32 cellular contexts compared by ENCODE assay signal in genomic region chr12:68838046-68838886, GRCh38. TPM values are rescaled to one million over a fixed set of nuclear protein-coding genes. Genes with fewer than 3 reads are reported as not detected.
A peak's percentile ranks its signal among the peaks of the same experiment; 100 is the strongest.
DNase-seq lines count a peak whose midpoint lies in the region; ATAC-seq and TF ChIP-seq lines count a peak whose summit lies in the region.
"Had no signal": no experiment of that assay in that cellular context is flagged by ENCODE, and none has a peak within 500 bp of the region (broad histone marks: within the 10 kb centered on the region; RNA-seq: fewer than 3 reads in every experiment).

No MANE protein-coding gene starts in this region.

- no peak overlapping the region for H3K27ac ChIP-seq in BLaER1
- no peak overlapping the region for H3K27ac ChIP-seq in CD4-positive, alpha-beta T cell (ENCODE audit: low read depth, low read length)
- no peak overlapping the region for H3K27ac ChIP-seq in SK-N-MC
- H3K27ac ChIP-seq: HL-60, left lung, PC-9, sigmoid colon, stomach, thyroid gland had no signal

- H3K9me3 ChIP-seq in BLaER1 (no peaks in the 10 kb centered on the region), SK-N-MC (ENCODE audit: low read depth, low read length) (no peaks in the 10 kb centered on the region), MG63 (no peaks in the 10 kb centered on the region)
- no peaks in the 10 kb centered on the region for H3K9me3 ChIP-seq in CD4-positive, alpha-beta T cell (ENCODE audit: control insufficient read depth, low read length)
- H3K9me3 ChIP-seq: left lung, sigmoid colon, SK-N-SH, stomach, thyroid gland had no signal

- H3K27me3 ChIP-seq in BLaER1 (no peaks in the 10 kb centered on the region), MG63 (no peaks in the 10 kb centered on the region)
- no peaks in the 10 kb centered on the region for H3K27me3 ChIP-seq in CD4-positive, alpha-beta T cell (ENCODE audit: control insufficient read depth, insufficient read depth, low read length)
- H3K27me3 ChIP-seq: left lung, sigmoid colon, stomach, thyroid gland had no signal

- H3K27me3 Mint-ChIP-seq in CD4-positive, alpha-beta T cell: no peaks in the 10 kb centered on the region
- H3K27me3 Mint-ChIP-seq in memory B cell: no peaks in the 10 kb centered on the region
- H3K27me3 Mint-ChIP-seq: activated B cell treated with CpG ODN at 0.5 μM for 24 hours; activated CD4-positive, alpha-beta T cell treated with anti-CD3 and anti-CD28 coated beads, Interleukin-2, amount 10 ng/mL, durations not matched to agents 7 days and 5 days; activated naive CD8-positive, alpha-beta T cell treated with anti-CD3 and anti-CD28 coated beads, Interleukin-2, amount 50 U/mL, for 24 hours; effector memory CD8-positive, alpha-beta T cell; progenitor cell of endocrine pancreas had no signal

- CTCF ChIA-PET in CD4-positive, alpha-beta T cell (lab: Charles Lee): interaction anchor here (2.1 kb wide), 1 partner anchor 8 kb away, joined by 6 read pairs; no protein-coding TSS in a partner anchor

- no peak for DNase-seq in CD4-positive, alpha-beta T cell
- DNase-seq in SK-N-MC (ENCODE audit: low read depth, low spot score): peak; percentile 68
- no peak for DNase-seq in memory B cell (ENCODE audit: low spot score in 2 of 2)
- no peak for DNase-seq in MG63
- no peak for DNase-seq in activated gamma-delta T cell (lab: John Stamatoyannopoulos, UW)
- DNase-seq: activated B cell treated with CpG ODN at 0.5 μM for 24 hours; activated CD4-positive, alpha-beta T cell treated with anti-CD3 and anti-CD28 coated beads, Interleukin-2, amount 10 ng/mL, durations not matched to agents 7 days and 5 days; activated naive CD8-positive, alpha-beta T cell treated with anti-CD3 and anti-CD28 coated beads, Interleukin-2, amount 50 U/mL, for 24 hours; C1 segment of cervical spinal cord; cortex of kidney; DMS79 treated with DMSO at 0.1 percent for 48 hours; effector memory CD8-positive, alpha-beta T cell; erythroblast; Karpas-422; left lung; mesendoderm; NCI-H1417 treated with DMSO at 0.1 percent for 48 hours; NCI-H2081; NCI-H226; NCI-H526 treated with DMSO at 0.1 percent for 48 hours; PC-9; sigmoid colon; SK-N-SH; stimulated activated CD4-positive, alpha-beta T cell treated with anti-CD3 and anti-CD28 coated beads, Interleukin-4, amount 100 ng/mL, for 1 hour; stomach; thyroid gland had no signal

- peaks cover 9% of the 10 kb centered on the region for H3K4me1 Mint-ChIP-seq in CD4-positive, alpha-beta T cell (ENCODE audit: low read depth)
- H3K4me1 Mint-ChIP-seq in memory B cell: peaks cover 2% of the 10 kb centered on the region
- H3K4me1 Mint-ChIP-seq: activated B cell treated with CpG ODN at 0.5 μM for 24 hours had no signal

- H3K36me3 Mint-ChIP-seq in CD4-positive, alpha-beta T cell (ENCODE audit: low read depth): peaks cover 85% of the 10 kb centered on the region
- peaks cover 22% of the 10 kb centered on the region for H3K36me3 Mint-ChIP-seq in memory B cell

- no peak for TF ChIP-seq CTCF in CD4-positive, alpha-beta T cell (IDR thresholded peaks at IDR 0.05)

- intact Hi-C loops in CD4-positive, alpha-beta T cell (cut with DNase I, micrococcal nuclease): loop anchor here (10.0 kb wide), 2 partner anchors 237 to 417 kb away; no protein-coding TSS in a partner anchor

- peak overlapping the region; percentile 17 for H3K27ac Mint-ChIP-seq in CD4-positive, alpha-beta T cell
- H3K27ac Mint-ChIP-seq in memory B cell: peak overlapping the region; percentile 6
- H3K27ac Mint-ChIP-seq: activated B cell treated with CpG ODN at 0.5 μM for 24 hours; activated CD4-positive, alpha-beta T cell treated with anti-CD3 and anti-CD28 coated beads, Interleukin-2, amount 10 ng/mL, durations not matched to agents 7 days and 5 days; activated naive CD8-positive, alpha-beta T cell treated with anti-CD3 and anti-CD28 coated beads, Interleukin-2, amount 50 U/mL, for 24 hours; T-helper 1 cell treated with Interleukin-12 subunit alpha and Interleukin-12 subunit beta and Interleukin-4 antibody, amounts not matched to agents 30 μg/mL and 1 μg/mL, for 36 hours had no signal

- no peak overlapping the region for H3K4me3 Mint-ChIP-seq in CD4-positive, alpha-beta T cell
- no peak overlapping the region for H3K4me3 Mint-ChIP-seq in memory B cell
- H3K4me3 Mint-ChIP-seq: activated B cell treated with CpG ODN at 0.5 μM for 24 hours; activated CD4-positive, alpha-beta T cell treated with anti-CD3 and anti-CD28 coated beads, Interleukin-2, amount 10 ng/mL, durations not matched to agents 7 days and 5 days; activated naive CD8-positive, alpha-beta T cell treated with anti-CD3 and anti-CD28 coated beads, Interleukin-2, amount 50 U/mL, for 24 hours; effector memory CD8-positive, alpha-beta T cell; T-helper 1 cell treated with Interleukin-12 subunit alpha and Interleukin-12 subunit beta and Interleukin-4 antibody, amounts not matched to agents 30 μg/mL and 1 μg/mL, for 36 hours had no signal

- H3K4me1 ChIP-seq in BLaER1: peaks cover 71% of the 10 kb centered on the region
- H3K4me1 ChIP-seq: left lung, sigmoid colon had no signal

- POLR2A ChIA-PET in CD4-positive, alpha-beta T cell (lab: Charles Lee): no interaction called here

- peak overlapping the region; percentile 13; the same call in 1 of the 2 replicates for H3K4me2 ChIP-seq in BLaER1
- H3K4me2 ChIP-seq: PC-9, SK-N-SH had no signal

- H3K9me3 Mint-ChIP-seq in CD4-positive, alpha-beta T cell: no peaks in the 10 kb centered on the region
- no peaks in the 10 kb centered on the region for H3K9me3 Mint-ChIP-seq in memory B cell
- H3K9me3 Mint-ChIP-seq: activated B cell treated with CpG ODN at 0.5 μM for 24 hours; activated CD4-positive, alpha-beta T cell treated with anti-CD3 and anti-CD28 coated beads, Interleukin-2, amount 10 ng/mL, durations not matched to agents 7 days and 5 days; activated naive CD8-positive, alpha-beta T cell treated with anti-CD3 and anti-CD28 coated beads, Interleukin-2, amount 50 U/mL, for 24 hours; activated T-helper 2 cell treated with anti-CD3 and anti-CD28 coated beads, Interferon-gamma antibody, Interleukin-2, Interleukin-4, amounts not matched to agents 10 μg/mL and 5 μg/mL and 100 μg/mL, durations not matched to agents 14 hours and 24 hours and 36 hours; effector memory CD8-positive, alpha-beta T cell; T-helper 1 cell treated with Interleukin-12 subunit alpha and Interleukin-12 subunit beta and Interleukin-4 antibody, amounts not matched to agents 30 μg/mL and 1 μg/mL, for 36 hours had no signal

- peaks cover 100% of the 10 kb centered on the region for H4K20me1 ChIP-seq in BLaER1

- H3K4me3 ChIP-seq in BLaER1: no peak overlapping the region
- H3K4me3 ChIP-seq in SK-N-MC: no peak overlapping the region
- no peak overlapping the region for H3K4me3 ChIP-seq in MG63
- H3K4me3 ChIP-seq: left lung, PC-9, sigmoid colon, stomach, thyroid gland had no signal

- no peak overlapping the region for H3K9ac ChIP-seq in BLaER1
- no peak overlapping the region for H3K9ac ChIP-seq in SK-N-MC (ENCODE audit: insufficient read length)
- H3K9ac ChIP-seq: SK-N-SH had no signal

- peaks cover 97% of the 10 kb centered on the region for H3K36me3 ChIP-seq in BLaER1
- peaks cover 87% of the 10 kb centered on the region for H3K36me3 ChIP-seq in SK-N-MC (ENCODE audit: insufficient read depth, low read length)
- H3K36me3 ChIP-seq in MG63: peaks cover 89% of the 10 kb centered on the region

- no peak for ATAC-seq in CD4-positive, alpha-beta T cell (ENCODE audit: poor library complexity)
- no peak for ATAC-seq in memory B cell (ENCODE audit: low read depth)
- ATAC-seq in HG03159 (IDR thresholded peaks at IDR 0.05; ENCODE audit: unreplicated experiment): no peak
- ATAC-seq: activated naive CD8-positive, alpha-beta T cell treated with anti-CD3 and anti-CD28 coated beads, Interleukin-2, amount 50 U/mL, for 24 hours; effector memory CD8-positive, alpha-beta T cell; left lung had no signal

RNA-seq across cellular contexts. Expression of gene MDM2, which starts 30.3 kb away (rescaled TPM):
- 10 to 100 TPM; 90.8 TPM for total RNA-seq in CD4-positive, alpha-beta T cell
- 17.4 and 38.3 TPM in 2 replicates for total RNA-seq in MG63 (2014; rRNA removed; shearing (Covaris generic); ENCODE audit: low replicate concordance)
